Comparison of ENCODE assay signal across 9 cellular contexts in the genomic region with DNA sequence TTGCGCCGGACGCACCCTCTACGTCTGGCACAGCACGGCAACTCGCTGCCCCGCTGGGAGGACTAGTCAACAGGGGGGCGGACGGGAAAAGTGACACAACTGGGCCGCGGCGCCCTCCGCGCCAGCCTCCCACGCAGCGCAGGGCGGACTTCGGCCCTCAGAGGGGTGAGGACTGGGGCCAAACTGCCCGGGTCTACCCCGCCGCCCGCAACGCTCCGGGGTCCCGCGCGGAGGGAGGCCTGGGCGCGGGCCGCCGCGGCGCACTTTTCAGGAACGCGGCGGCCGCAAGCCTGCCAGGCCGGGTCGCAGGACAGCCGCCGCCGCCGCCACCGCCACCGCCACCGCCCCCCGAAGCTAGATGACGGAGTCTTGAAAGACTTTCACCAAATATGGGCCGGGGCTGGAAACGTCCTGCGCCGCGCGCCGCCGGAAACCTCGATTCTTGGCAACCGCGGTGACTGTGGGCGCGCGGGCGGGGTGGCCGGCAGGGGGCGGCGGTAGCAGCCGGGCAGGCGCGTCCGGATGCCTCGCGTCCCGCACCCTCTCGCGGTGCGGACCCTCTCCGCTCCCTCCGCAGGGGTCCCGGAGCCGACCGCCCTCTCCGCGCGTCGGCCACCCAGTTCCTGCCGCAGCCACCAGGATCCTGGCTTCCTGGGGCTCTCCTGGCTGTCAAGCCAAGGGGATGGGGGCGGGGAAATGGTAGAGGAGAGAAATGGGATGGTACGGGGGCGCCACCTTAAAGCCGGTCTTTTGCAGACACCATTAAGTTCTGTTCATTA. TPM values are rescaled to one million over a fixed set of nuclear protein-coding genes. Genes with fewer than 3 reads are reported as not detected.
DNase-seq lines count a peak whose midpoint lies in the region; ATAC-seq, FAIRE-seq and TF ChIP-seq lines count a peak whose summit lies in the region.
"Had no signal": no experiment of that assay in that cellular context is flagged by ENCODE, and none has a peak within 500 bp of the region (broad histone marks: within the 10 kb centered on the region; RNA-seq: fewer than 3 reads in every experiment).

No MANE protein-coding gene starts in this region.

- 1% methylated on average over 84 of the region's 90 CpGs for WGBS in GM12878 (ENCODE audit: insufficient coverage, insufficient replicate concordance, low lambda C conversion rate, missing lambda C conversion rate)

- no TSS peak for BruUV-seq in GM12878 (replicated peaks; lab: Mats Ljungman, UMichigan)

- peaks cover 12 to 21% of the 10 kb centered on the region in 2 experiments for H3K27me3 ChIP-seq in GM12878 (replicated peaks in 1 of 2; ENCODE audit: control insufficient read depth in 2 of 2, insufficient read depth in 2 of 2, low read length in 1 of 2)

- H3K36me3 ChIP-seq in GM12878 (ENCODE audit: control insufficient read depth in 2 of 2, insufficient read depth in 2 of 2, low read length in 1 of 2): no peaks in the 10 kb centered on the region

- TF ChIP-seq POLR2A in GM12878 (IDR thresholded peaks at IDR 0.05; ENCODE audit: low read depth, low read length): peak; percentile 60

- peak; percentile 79 for DNase-seq in DMS114 treated with DMSO at 0.1 percent for 48 hours (lab: John Stamatoyannopoulos, UW; ENCODE audit: unreplicated experiment)
- peak; percentile 48 for DNase-seq in GM19240 (ENCODE audit: insufficient read length, low spot score)
- DNase-seq in OCI-M1 (lab: John Stamatoyannopoulos, UW): peak; percentile 86
- DNase-seq in GM12878 (ENCODE audit: low read depth, low spot score): no peak
- DNase-seq in skeletal muscle cell (ENCODE audit: low read depth): peak; percentile 72
- no peak for DNase-seq in cerebellum (ENCODE audit: low spot score)

- FAIRE-seq in GM12878 (lab: Jason Lieb, UNC): no peak

- SMC1A ChIA-PET in GM12878 (lab: Charles Lee; ENCODE audit: uncharacterized antibody, unreplicated experiment): no interaction called here

- POLR2A ChIA-PET in GM12878 (lab: Charles Lee): no interaction called here

- no peaks in the 10 kb centered on the region; the same call in 2 of the 3 replicates for H3K9me3 ChIP-seq in GM12878 (replicated peaks; ENCODE audit: control insufficient read depth, insufficient read depth, low read length)

- no peak overlapping the region for H3K27ac ChIP-seq in GM12878 (ENCODE audit: control insufficient read depth, insufficient read depth)

- no peaks in the 10 kb centered on the region for H4K20me1 ChIP-seq in GM12878 (ENCODE audit: control insufficient read depth, insufficient read depth)

- peak; percentile 24; the same call in 1 of the 2 replicates for TF ChIP-seq RAD21 in GM12878 (IDR thresholded peaks at IDR 0.05; ENCODE audit: insufficient read depth, low read depth, low read length)

- no peaks in the 10 kb centered on the region for H3K79me2 ChIP-seq in GM12878 (ENCODE audit: control insufficient read depth, insufficient read depth, low read length)

- H3K4me2 ChIP-seq in GM12878 (ENCODE audit: control insufficient read depth, insufficient read depth): peak overlapping the region; percentile 99

- in situ Hi-C loops in GM12878 (cut with MboI): no loop called here

- CTCF ChIA-PET in GM12878 (lab: Yijun Ruan, JAX): interaction anchor here (1.2 kb wide), 1 partner anchor 181 kb away, joined by 5 read pairs; no protein-coding TSS in a partner anchor

- peaks cover 5% of the 10 kb centered on the region for H3K4me1 ChIP-seq in GM12878 (ENCODE audit: control insufficient read depth, insufficient read depth, low read length)

- intact Hi-C loops in GM12878 (cut with micrococcal nuclease; ENCODE audit: unreplicated experiment): loop anchor here (5.0 kb wide), 1 partner anchor 270 kb away; no protein-coding TSS in a partner anchor

- ATAC-seq in HG03280 (IDR thresholded peaks at IDR 0.05; ENCODE audit: unreplicated experiment) (peak; percentile 87), GM12878 (peak; percentile 89)

- H3K9ac ChIP-seq in GM12878 (ENCODE audit: control insufficient read depth, insufficient read depth, low read length): peak overlapping the region; percentile 61; the same call in 1 of the 2 replicates

- peak overlapping the region; percentile 75 for H3K4me3 ChIP-seq in GM12878
- H3K4me3 ChIP-seq in iPS-11a (ENCODE audit: low read depth, low read length): peak overlapping the region; percentile 75
- H3K4me3 ChIP-seq in skeletal muscle cell (ENCODE audit: low read depth, low read length): peak overlapping the region; percentile 76

- H2AFZ ChIP-seq in GM12878 (ENCODE audit: control insufficient read depth, low read depth, low read length): peak overlapping the region; percentile 70

- TF ChIP-seq CTCF in GM12878 (IDR thresholded peaks at IDR 0.05 in 2 of 3, conservative IDR thresholded peaks at IDR 0.05 in 1 of 3; ENCODE audit: control insufficient read depth in 2 of 3, extremely low read depth in 1 of 3, insufficient read depth in 1 of 3, low read depth in 3 of 3, low read length in 3 of 3): peak; percentile 43 to 54 (median 50); a peak in 5 of 6 replicates

- RAD21 ChIA-PET in GM12878 (lab: Charles Lee; ENCODE audit: unreplicated experiment): no interaction called here

- TF ChIP-seq EP300 in GM12878 (IDR thresholded peaks at IDR 0.05; ENCODE audit: borderline replicate concordance in 1 of 2, control insufficient read depth in 1 of 2, low read depth in 2 of 2, low read length in 2 of 2): no peak

TF ChIP-seq in GM12878, 131 proteins besides CTCF, POLR2A, EP300 and RAD21:
- no peak for TF ChIP-seq TAF1 (IDR thresholded peaks at IDR 0.05; ENCODE audit: borderline replicate concordance, low read depth, low read length)
- TF ChIP-seq HDAC6 (IDR thresholded peaks at IDR 0.05; ENCODE audit: unreplicated experiment): peak; percentile 80
- TF ChIP-seq, protein P1, sequence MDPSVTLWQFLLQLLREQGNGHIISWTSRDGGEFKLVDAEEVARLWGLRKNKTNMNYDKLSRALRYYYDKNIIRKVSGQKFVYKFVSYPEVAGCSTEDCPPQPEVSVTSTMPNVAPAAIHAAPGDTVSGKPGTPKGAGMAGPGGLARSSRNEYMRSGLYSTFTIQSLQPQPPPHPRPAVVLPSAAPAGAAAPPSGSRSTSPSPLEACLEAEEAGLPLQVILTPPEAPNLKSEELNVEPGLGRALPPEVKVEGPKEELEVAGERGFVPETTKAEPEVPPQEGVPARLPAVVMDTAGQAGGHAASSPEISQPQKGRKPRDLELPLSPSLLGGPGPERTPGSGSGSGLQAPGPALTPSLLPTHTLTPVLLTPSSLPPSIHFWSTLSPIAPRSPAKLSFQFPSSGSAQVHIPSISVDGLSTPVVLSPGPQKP (IDR thresholded peaks at IDR 0.05; ENCODE audit: low read depth, low read length): peak; percentile 60
- 0 out of 2 replicates have a peak, but pooled peaks have one; percentile 31 for TF ChIP-seq CBX5 (IDR thresholded peaks at IDR 0.05; ENCODE audit: low read depth)
- TF ChIP-seq SUZ12 (IDR thresholded peaks at IDR 0.05; ENCODE audit: unreplicated experiment): peak; percentile 35
- peak; percentile 93 to 96 for TF ChIP-seq SRF (IDR thresholded peaks at IDR 0.05; ENCODE audit: low read depth in 2 of 2, low read length in 2 of 2)
- TF ChIP-seq DPF2 (IDR thresholded peaks at IDR 0.05): 0 out of 2 replicates have a peak, but pooled peaks have one; percentile 49
- TF ChIP-seq ATF7 (IDR thresholded peaks at IDR 0.05; ENCODE audit: low read depth): no peak
- peak; percentile 51; the same call in 1 of the 2 replicates for TF ChIP-seq IKZF1 (conservative IDR thresholded peaks at IDR 0.05)
- peak; percentile 64 for TF ChIP-seq RUNX3 (IDR thresholded peaks at IDR 0.05; ENCODE audit: low read length)
- TF ChIP-seq SMARCA5 (IDR thresholded peaks at IDR 0.05): 0 out of 2 replicates have a peak, but pooled peaks have one; percentile 42
- TF ChIP-seq SMC3 (IDR thresholded peaks at IDR 0.05; ENCODE audit: borderline replicate concordance, low read length): peak; percentile 8; the same call in 1 of the 2 replicates
- TF ChIP-seq KAT2A (conservative IDR thresholded peaks at IDR 0.05; ENCODE audit: control insufficient read depth, low read depth, low read length): no peak
- TF ChIP-seq CREB1 (IDR thresholded peaks at IDR 0.05; ENCODE audit: low read depth): peak; percentile 51; the same call in 1 of the 2 replicates
TF ChIP-seq in GM12878: peak in this region for 11.

RNA-seq across cellular contexts. Expression of gene CCN1, which starts 3.7 kb away (rescaled TPM):
- not detected in 2 replicates for total RNA-seq in GM12878 (2013; cell fraction: nucleolus; rRNA removed)
- total RNA-seq in GM12878 (2014; rRNA removed) (not detected in 2 replicates), GM12878 (2014; rRNA removed; fragmentation: Illumina TruSeq; extraction: Trizol) (not detected in 2 replicates), GM12878 (2021) (0.40 and 0.49 TPM in 2 replicates), cerebellum (3.7 TPM)
- polyA plus RNA-seq in GM12878 (2011; ENCODE audit: low read depth): 0.13 TPM
- polyA plus RNA-seq in GM12878 (2011; rRNA removed) (not detected in 2 replicates), GM12878 (2014; fragmentation: Illumina TruSeq; extraction: Trizol) (not detected in 2 replicates), GM12878 (2014; fragmentation: Nextera tagmentation; extraction: Ambion mirVana) (not detected), GM12878 (2014; rRNA removed) (not detected in 2 replicates), GM12878 (2016; fragmentation: Nextera tagmentation; extraction: Ambion mirVana) (under 1 TPM; 0.19 to 0.20 TPM)
- not detected in 2 replicates for polyA plus RNA-seq in GM12878 (2011; cell fraction: cytosol; rRNA removed)
- not detected in 2 replicates for polyA plus RNA-seq in GM12878 (2011; cell fraction: nucleus; rRNA removed)
- polyA plus RNA-seq in GM12878 (2012): 0.08 TPM in 2 replicates
- not detected in 2 replicates for polyA minus RNA-seq in GM12878 (2011; rRNA and poly(A)+ RNA removed)
- polyA minus RNA-seq in GM12878 (2011; cell fraction: cytosol; rRNA and poly(A)+ RNA removed): not detected in 2 replicates
- not detected in 2 replicates for polyA minus RNA-seq in GM12878 (2011; cell fraction: nucleus; rRNA and poly(A)+ RNA removed)
- total RNA-seq: mononuclear cell had no signal

Comparison
In these comparisons a context has a peak if more than half of its experiments do, and no peak if none do; other contexts are left out.
1. DNase-seq: peak in DMS114 treated with DMSO at 0.1 percent for 48 hours (single experiment), GM19240 (single experiment), OCI-M1 (single experiment) and skeletal muscle cell (single experiment); none in GM12878 (single experiment) and cerebellum (single experiment).
2. Peak in every context shown above with its lines, with median percentiles within 50 percentile points of each other: H3K4me3 ChIP-seq.